21 cellular contexts compared by ENCODE assay signal in genomic region chr2:216389565-216389964, GRCh38. TPM values are rescaled to one million over a fixed set of nuclear protein-coding genes. Genes with fewer than 3 reads are reported as not detected.
DNase-seq lines count a peak whose midpoint lies in the region; ATAC-seq, FAIRE-seq and TF ChIP-seq lines count a peak whose summit lies in the region.
"Had no signal": no experiment of that assay in that cellular context is flagged by ENCODE, and none has a peak within 500 bp of the region (broad histone marks: within the 10 kb centered on the region; RNA-seq: fewer than 3 reads in every experiment).

No MANE protein-coding gene starts in this region.

- TF ChIP-seq POLR2A in Peyer's patch (IDR thresholded peaks at IDR 0.05) (no peak), gastroesophageal sphincter (IDR thresholded peaks at IDR 0.05) (no peak)

- WGBS in gastroesophageal sphincter (ENCODE audit: low coverage in 1 of 2), 2 donors, result 80 to 83% methylated on average over 1 of the region's 1 CpG

- FAIRE-seq in astrocyte (lab: Jason Lieb, UNC), result no peak

- H3K4me2 ChIP-seq in astrocyte (ENCODE audit: low read length), result no peak overlapping the region

- H3K27ac ChIP-seq in astrocyte (ENCODE audit: low read depth, low read length) (no peak overlapping the region), Peyer's patch (no peak overlapping the region), gastroesophageal sphincter (no peak overlapping the region)
- H3K27ac ChIP-seq: RWPE1 had no signal

- no peaks in the 10 kb centered on the region for H3K4me1 Mint-ChIP-seq in astrocyte (ENCODE audit: low read depth, unreplicated experiment)
- H3K4me1 Mint-ChIP-seq in activated CD4-positive, alpha-beta T cell treated with anti-CD3 and anti-CD28 coated beads, Interleukin-2, amount 10 ng/mL, durations not matched to agents 24 days and 14 days, result peaks cover 8% of the 10 kb centered on the region
- H3K4me1 Mint-ChIP-seq in natural killer cell treated with Interleukin-12 subunit alpha and Interleukin-12 subunit beta and Interleukin-15 and Interleukin-18, amount 100 ng/mL, for 72 hours (ENCODE audit: low read depth in 2 of 2), result peaks cover 6 to 12% of the 10 kb centered on the region in 2 donors

- H3K9me3 ChIP-seq in astrocyte (ENCODE audit: insufficient read depth, low read depth, low read length) (no peaks in the 10 kb centered on the region), Peyer's patch (no peaks in the 10 kb centered on the region), gastroesophageal sphincter (no peaks in the 10 kb centered on the region)
- H3K9me3 ChIP-seq: BE2C had no signal

- TF ChIP-seq EP300 in gastroesophageal sphincter (IDR thresholded peaks at IDR 0.05), result no peak

- H3K27me3 ChIP-seq in astrocyte (ENCODE audit: insufficient read depth, low read length) (no peaks in the 10 kb centered on the region), Peyer's patch (no peaks in the 10 kb centered on the region), gastroesophageal sphincter (no peaks in the 10 kb centered on the region)
- H3K27me3 ChIP-seq: BE2C had no signal

- H3K4me1 ChIP-seq in astrocyte (ENCODE audit: insufficient read depth, low read length) (peaks cover 4% of the 10 kb centered on the region), Peyer's patch (no peaks in the 10 kb centered on the region), gastroesophageal sphincter (no peaks in the 10 kb centered on the region)
- H3K4me1 ChIP-seq: BE2C had no signal

- no peak overlapping the region for H3K4me3 ChIP-seq in astrocyte (ENCODE audit: insufficient read depth, low read depth, low read length)
- no peak overlapping the region for H3K4me3 ChIP-seq in Peyer's patch
- no peak overlapping the region for H3K4me3 ChIP-seq in gastroesophageal sphincter

- H3K9ac ChIP-seq in astrocyte (ENCODE audit: low read length), result no peak overlapping the region

- intact Hi-C loops in activated CD4-positive, alpha-beta T cell treated with anti-CD3 and anti-CD28 coated beads, Interleukin-2, amount 10 ng/mL, durations not matched to agents 24 days and 14 days (cut with micrococcal nuclease), result no loop called here

- peaks cover 4% of the 10 kb centered on the region for H3K27me3 Mint-ChIP-seq in astrocyte (ENCODE audit: low read depth, unreplicated experiment)
- peaks cover 10% of the 10 kb centered on the region for H3K27me3 Mint-ChIP-seq in activated CD4-positive, alpha-beta T cell treated with anti-CD3 and anti-CD28 coated beads, Interleukin-2, amount 10 ng/mL, durations not matched to agents 24 days and 14 days
- peaks cover 8 to 10% of the 10 kb centered on the region in 2 donors for H3K27me3 Mint-ChIP-seq in natural killer cell treated with Interleukin-12 subunit alpha and Interleukin-12 subunit beta and Interleukin-15 and Interleukin-18, amount 100 ng/mL, for 72 hours

- no peaks in the 10 kb centered on the region for H3K79me2 ChIP-seq in astrocyte (ENCODE audit: insufficient read depth, low read length)

- TF ChIP-seq CTCF in astrocyte (IDR thresholded peaks at IDR 0.05; ENCODE audit: insufficient read depth, low read depth, low read length) (no peak), Peyer's patch (IDR thresholded peaks at IDR 0.05) (no peak), gastroesophageal sphincter (IDR thresholded peaks at IDR 0.05) (no peak)

- peaks cover 3% of the 10 kb centered on the region for H3K36me3 Mint-ChIP-seq in astrocyte (ENCODE audit: low read depth, unreplicated experiment)
- H3K36me3 Mint-ChIP-seq in activated CD4-positive, alpha-beta T cell treated with anti-CD3 and anti-CD28 coated beads, Interleukin-2, amount 10 ng/mL, durations not matched to agents 24 days and 14 days (ENCODE audit: low read depth), result no peaks in the 10 kb centered on the region
- no peaks in the 10 kb centered on the region for H3K36me3 Mint-ChIP-seq in natural killer cell treated with Interleukin-12 subunit alpha and Interleukin-12 subunit beta and Interleukin-15 and Interleukin-18, amount 100 ng/mL, for 72 hours

- no peaks in the 10 kb centered on the region for H4K20me1 ChIP-seq in astrocyte (ENCODE audit: insufficient read depth, low read length)

- no peak overlapping the region for H2AFZ ChIP-seq in astrocyte (ENCODE audit: low read depth, low read length)

- H3K27ac Mint-ChIP-seq in astrocyte (ENCODE audit: unreplicated experiment), result no peak overlapping the region
- H3K27ac Mint-ChIP-seq in activated CD4-positive, alpha-beta T cell treated with anti-CD3 and anti-CD28 coated beads, Interleukin-2, amount 10 ng/mL, durations not matched to agents 24 days and 14 days, result no peak overlapping the region
- no peak overlapping the region for H3K27ac Mint-ChIP-seq in natural killer cell treated with Interleukin-12 subunit alpha and Interleukin-12 subunit beta and Interleukin-15 and Interleukin-18, amount 100 ng/mL, for 72 hours
- H3K27ac Mint-ChIP-seq: endodermal cell had no signal

- no peaks in the 10 kb centered on the region for H3K36me3 ChIP-seq in astrocyte (ENCODE audit: insufficient read depth, low read length)
- no peaks in the 10 kb centered on the region for H3K36me3 ChIP-seq in Peyer's patch
- no peaks in the 10 kb centered on the region for H3K36me3 ChIP-seq in gastroesophageal sphincter
- H3K36me3 ChIP-seq: BE2C had no signal

- peaks cover 3% of the 10 kb centered on the region for H3K9me3 Mint-ChIP-seq in astrocyte (ENCODE audit: unreplicated experiment)
- no peaks in the 10 kb centered on the region for H3K9me3 Mint-ChIP-seq in activated CD4-positive, alpha-beta T cell treated with anti-CD3 and anti-CD28 coated beads, Interleukin-2, amount 10 ng/mL, durations not matched to agents 24 days and 14 days
- H3K9me3 Mint-ChIP-seq in natural killer cell treated with Interleukin-12 subunit alpha and Interleukin-12 subunit beta and Interleukin-15 and Interleukin-18, amount 100 ng/mL, for 72 hours, result no peaks in the 10 kb centered on the region

- DNase-seq in AG20443 (ENCODE audit: low spot score) (peak; percentile 40), NCI-H226 (peak; percentile 17), astrocyte (ENCODE audit: low read depth) (peak; percentile 40), iris pigment epithelial cell (ENCODE audit: low read depth) (peak; percentile 27), Peyer's patch (no peak)
- no peak for DNase-seq in activated CD4-positive, alpha-beta T cell treated with anti-CD3 and anti-CD28 coated beads, Interleukin-2, amount 10 ng/mL, durations not matched to agents 24 days and 14 days
- DNase-seq in natural killer cell treated with Interleukin-12 subunit alpha and Interleukin-12 subunit beta and Interleukin-15 and Interleukin-18, amount 100 ng/mL, for 72 hours (ENCODE audit: low spot score), result no peak
- DNase-seq: activated naive CD4-positive, alpha-beta T cell treated with anti-CD3 and anti-CD28 coated beads, Interleukin-2, amount 50 U/mL, for 16 hours; BE2C; endodermal cell; foreskin fibroblast; H7; hippocampal formation; islet precursor cell; NCI-H146; NCI-H2227 treated with DMSO at 0.1 percent for 48 hours; nucleus accumbens; retina; SW 1271 had no signal

- H3K4me3 Mint-ChIP-seq in astrocyte (ENCODE audit: unreplicated experiment), result no peak overlapping the region
- H3K4me3 Mint-ChIP-seq in activated CD4-positive, alpha-beta T cell treated with anti-CD3 and anti-CD28 coated beads, Interleukin-2, amount 10 ng/mL, durations not matched to agents 24 days and 14 days, result no peak overlapping the region
- no peak overlapping the region for H3K4me3 Mint-ChIP-seq in natural killer cell treated with Interleukin-12 subunit alpha and Interleukin-12 subunit beta and Interleukin-15 and Interleukin-18, amount 100 ng/mL, for 72 hours
- H3K4me3 Mint-ChIP-seq: endodermal cell had no signal

- no peak for ATAC-seq in gastroesophageal sphincter
- ATAC-seq in natural killer cell treated with Interleukin-12 subunit alpha and Interleukin-12 subunit beta and Interleukin-15 and Interleukin-18, amount 100 ng/mL, for 72 hours, result no peak

RNA-seq across cellular contexts. Expression of gene MARCHF4, which starts 17.3 kb away (rescaled TPM):
- total RNA-seq in astrocyte (28.1 and 42.8 TPM in 2 replicates), Peyer's patch (under 1 TPM in 1 of 4 donors, not detected in 3; 0.35 TPM), gastroesophageal sphincter (not detected)
- total RNA-seq in activated CD4-positive, alpha-beta T cell treated with anti-CD3 and anti-CD28 coated beads, Interleukin-2, amount 10 ng/mL, durations not matched to agents 24 days and 14 days, result not detected in 2 replicates
- not detected for total RNA-seq in natural killer cell treated with Interleukin-12 subunit alpha and Interleukin-12 subunit beta and Interleukin-15 and Interleukin-18, amount 100 ng/mL, for 72 hours

RNA-seq across cellular contexts. Expression of gene SMARCAL1, which starts 22.7 kb away (rescaled TPM):
- total RNA-seq in astrocyte, result 35.2 and 37.6 TPM in 2 replicates
- 27.4 and 29.0 TPM in 2 replicates for total RNA-seq in activated CD4-positive, alpha-beta T cell treated with anti-CD3 and anti-CD28 coated beads, Interleukin-2, amount 10 ng/mL, durations not matched to agents 24 days and 14 days
- total RNA-seq in Peyer's patch, result 10 to 100 TPM; 27.3 to 76.7 (median 34.4) TPM
- 10 to 100 TPM in 2 of 4 donors, 1 to 10 TPM in 2; 7.5 to 14.7 (median 10.7) TPM for total RNA-seq in gastroesophageal sphincter
- 10 to 100 TPM; 21.1 to 32.2 TPM for total RNA-seq in natural killer cell treated with Interleukin-12 subunit alpha and Interleukin-12 subunit beta and Interleukin-15 and Interleukin-18, amount 100 ng/mL, for 72 hours

Comparison
In these comparisons a context has a peak if more than half of its experiments do, and no peak if none do; other contexts are left out.
1. DNase-seq: peak in AG20443 (single experiment), NCI-H226 (single experiment), astrocyte (single experiment) and iris pigment epithelial cell (single experiment); none in activated CD4-positive, alpha-beta T cell treated with anti-CD3 and anti-CD28 coated beads, Interleukin-2, amount 10 ng/mL, durations not matched to agents 24 days and 14 days (single experiment), Peyer's patch (0 of 3) and natural killer cell treated with Interleukin-12 subunit alpha and Interleukin-12 subunit beta and Interleukin-15 and Interleukin-18, amount 100 ng/mL, for 72 hours (single experiment).
2. RNA of gene MARCHF4, which starts 17.3 kb away (total RNA-seq): 28.1 to 42.8 TPM in astrocyte; 0.35 TPM in Peyer's patch, not detected in activated CD4-positive, alpha-beta T cell treated with anti-CD3 and anti-CD28 coated beads, Interleukin-2, amount 10 ng/mL, durations not matched to agents 24 days and 14 days, not detected in gastroesophageal sphincter and not detected in natural killer cell treated with Interleukin-12 subunit alpha and Interleukin-12 subunit beta and Interleukin-15 and Interleukin-18, amount 100 ng/mL, for 72 hours; every median in the first group is over 10 times any median in the second.